Comparison of ENCODE assay signal across 1 cellular context in genomic region chr6:42805297-42805861, GRCh38.
TF ChIP-seq lines count a peak whose summit lies in the region.

No MANE protein-coding gene starts in this region.

TF ChIP-seq in HepG2, 621 proteins besides CTCF, POLR2A, EP300 and RAD21 (continues in another document):
- TF ChIP-seq FOXC1 (CRISPR knock-in tag; IDR thresholded peaks at IDR 0.05; ENCODE audit: borderline replicate concordance) (no peak), ZNF234 (CRISPR knock-in tag; conservative IDR thresholded peaks at IDR 0.05) (no peak), MTF1 (CRISPR knock-in tag; IDR thresholded peaks at IDR 0.05) (no peak), ZNF335 (CRISPR knock-in tag; IDR thresholded peaks at IDR 0.05) (no peak), RFX5 (IDR thresholded peaks at IDR 0.05; ENCODE audit: low read depth, low read length) (no peak), TSC22D2 (CRISPR knock-in tag; IDR thresholded peaks at IDR 0.05; ENCODE audit: borderline replicate concordance) (no peak), THAP8 (CRISPR knock-in tag; IDR thresholded peaks at IDR 0.05; ENCODE audit: borderline replicate concordance) (no peak), NPAS2 (CRISPR knock-in tag; IDR thresholded peaks at IDR 0.05; ENCODE audit: borderline replicate concordance) (no peak), ZNF121 (CRISPR knock-in tag; IDR thresholded peaks at IDR 0.05) (0 out of 2 replicates have a peak, but pooled peaks have one; percentile 31), CREB1 (IDR thresholded peaks at IDR 0.05) (no peak), CREB1 (CRISPR knock-in tag; IDR thresholded peaks at IDR 0.05) (no peak; the same call in 1 of the 2 replicates), MAX (IDR thresholded peaks at IDR 0.05) (no peak), CREM (IDR thresholded peaks at IDR 0.05) (no peak), CREM (CRISPR knock-in tag; IDR thresholded peaks at IDR 0.05) (no peak), ETV5 (CRISPR knock-in tag; IDR thresholded peaks at IDR 0.05; ENCODE audit: borderline replicate concordance) (peak; percentile 33; the same call in 1 of the 2 replicates), ZFP1 (CRISPR knock-in tag; IDR thresholded peaks at IDR 0.05) (no peak), ETV6 (CRISPR knock-in tag; conservative IDR thresholded peaks at IDR 0.05) (no peak), ZNF605 (CRISPR knock-in tag; IDR thresholded peaks at IDR 0.05) (no peak), ARID4A (CRISPR knock-in tag; IDR thresholded peaks at IDR 0.05; ENCODE audit: borderline replicate concordance) (no peak), ZNF567 (CRISPR knock-in tag; IDR thresholded peaks at IDR 0.05; ENCODE audit: borderline replicate concordance) (no peak), ZNF33A (CRISPR knock-in tag; IDR thresholded peaks at IDR 0.05; ENCODE audit: borderline replicate concordance) (no peak), KDM1A (CRISPR knock-in tag; IDR thresholded peaks at IDR 0.05) (no peak), ZNF530 (CRISPR knock-in tag; IDR thresholded peaks at IDR 0.05; ENCODE audit: low read depth) (no peak), ZBTB38 (CRISPR knock-in tag; IDR thresholded peaks at IDR 0.05) (no peak), ZNF451 (CRISPR knock-in tag; IDR thresholded peaks at IDR 0.05) (no peak), SIX1 (CRISPR knock-in tag; IDR thresholded peaks at IDR 0.05; ENCODE audit: borderline replicate concordance) (no peak), ZNF124 (CRISPR knock-in tag; IDR thresholded peaks at IDR 0.05) (no peak), ZFYVE20 (CRISPR knock-in tag; IDR thresholded peaks at IDR 0.05; ENCODE audit: borderline replicate concordance, low read depth) (no peak), THYN1 (CRISPR knock-in tag; IDR thresholded peaks at IDR 0.05; ENCODE audit: borderline replicate concordance, low read depth) (no peak), BRD4 (CRISPR knock-in tag; IDR thresholded peaks at IDR 0.05) (no peak), PAF1 (CRISPR knock-in tag; IDR thresholded peaks at IDR 0.05) (no peak), BRCA1 (CRISPR knock-in tag; IDR thresholded peaks at IDR 0.05) (no peak), SMARCC2 (IDR thresholded peaks at IDR 0.05) (no peak), TERF1 (CRISPR knock-in tag; IDR thresholded peaks at IDR 0.05) (no peak), DNMT1 (CRISPR knock-in tag; IDR thresholded peaks at IDR 0.05) (no peak), ZNF44 (CRISPR knock-in tag; IDR thresholded peaks at IDR 0.05) (no peak), HMG20B (CRISPR knock-in tag; conservative IDR thresholded peaks at IDR 0.05) (no peak), HNF4A (CRISPR knock-in tag; IDR thresholded peaks at IDR 0.05) (peak; percentile 67), ZNF546 (CRISPR knock-in tag; conservative IDR thresholded peaks at IDR 0.05) (no peak), ZZZ3 (CRISPR knock-in tag; IDR thresholded peaks at IDR 0.05; ENCODE audit: borderline replicate concordance) (no peak), ERF (CRISPR knock-in tag; IDR thresholded peaks at IDR 0.05) (peak; percentile 14; the same call in 1 of the 2 replicates), ZNF343 (CRISPR knock-in tag; IDR thresholded peaks at IDR 0.05) (no peak), RXRA (CRISPR knock-in tag; IDR thresholded peaks at IDR 0.05) (0 out of 2 replicates have a peak, but pooled peaks have one; percentile 23), SETDB1 (CRISPR knock-in tag; IDR thresholded peaks at IDR 0.05; ENCODE audit: borderline replicate concordance) (no peak), TMF1 (CRISPR knock-in tag; IDR thresholded peaks at IDR 0.05; ENCODE audit: low read depth) (no peak)
- TF ChIP-seq, protein P1, sequence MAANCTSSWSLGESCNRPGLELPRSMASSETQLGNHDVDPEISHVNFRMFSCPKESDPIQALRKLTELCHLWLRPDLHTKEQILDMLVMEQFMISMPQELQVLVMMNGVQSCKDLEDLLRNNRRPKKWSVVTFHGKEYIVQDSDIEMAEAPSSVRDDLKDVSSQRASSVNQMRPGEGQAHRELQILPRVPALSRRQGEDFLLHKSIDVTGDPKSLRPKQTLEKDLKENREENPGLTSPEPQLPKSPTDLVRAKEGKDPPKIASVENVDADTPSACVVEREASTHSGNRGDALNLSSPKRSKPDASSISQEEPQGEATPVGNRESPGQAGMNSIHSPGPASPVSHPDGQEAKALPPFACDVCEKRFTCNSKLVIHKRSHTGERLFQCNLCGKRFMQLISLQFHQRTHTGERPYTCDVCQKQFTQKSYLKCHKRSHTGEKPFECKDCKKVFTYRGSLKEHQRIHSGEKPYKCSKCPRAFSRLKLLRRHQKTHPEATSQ (CRISPR knock-in tag; IDR thresholded peaks at IDR 0.05; ENCODE audit: borderline replicate concordance) = no peak
- TF ChIP-seq, protein P2, sequence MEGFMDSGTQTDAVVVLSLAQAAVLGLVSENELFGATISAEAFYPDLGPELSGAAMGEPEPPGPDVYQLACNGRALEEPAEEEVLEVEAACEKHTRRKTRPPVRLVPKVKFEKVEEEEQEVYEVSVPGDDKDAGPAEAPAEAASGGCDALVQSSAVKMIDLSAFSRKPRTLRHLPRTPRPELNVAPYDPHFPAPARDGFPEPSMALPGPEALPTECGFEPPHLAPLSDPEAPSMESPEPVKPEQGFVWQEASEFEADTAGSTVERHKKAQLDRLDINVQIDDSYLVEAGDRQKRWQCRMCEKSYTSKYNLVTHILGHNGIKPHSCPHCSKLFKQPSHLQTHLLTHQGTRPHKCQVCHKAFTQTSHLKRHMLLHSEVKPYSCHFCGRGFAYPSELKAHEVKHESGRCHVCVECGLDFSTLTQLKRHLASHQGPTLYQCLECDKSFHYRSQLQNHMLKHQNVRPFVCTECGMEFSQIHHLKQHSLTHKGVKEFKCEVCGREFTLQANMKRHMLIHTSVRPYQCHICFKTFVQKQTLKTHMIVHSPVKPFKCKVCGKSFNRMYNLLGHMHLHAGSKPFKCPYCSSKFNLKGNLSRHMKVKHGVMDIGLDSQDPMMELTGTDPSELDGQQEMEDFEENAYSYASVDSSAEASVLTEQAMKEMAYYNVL (CRISPR knock-in tag; IDR thresholded peaks at IDR 0.05; ENCODE audit: borderline replicate concordance) = no peak
- TF ChIP-seq, protein P3, sequence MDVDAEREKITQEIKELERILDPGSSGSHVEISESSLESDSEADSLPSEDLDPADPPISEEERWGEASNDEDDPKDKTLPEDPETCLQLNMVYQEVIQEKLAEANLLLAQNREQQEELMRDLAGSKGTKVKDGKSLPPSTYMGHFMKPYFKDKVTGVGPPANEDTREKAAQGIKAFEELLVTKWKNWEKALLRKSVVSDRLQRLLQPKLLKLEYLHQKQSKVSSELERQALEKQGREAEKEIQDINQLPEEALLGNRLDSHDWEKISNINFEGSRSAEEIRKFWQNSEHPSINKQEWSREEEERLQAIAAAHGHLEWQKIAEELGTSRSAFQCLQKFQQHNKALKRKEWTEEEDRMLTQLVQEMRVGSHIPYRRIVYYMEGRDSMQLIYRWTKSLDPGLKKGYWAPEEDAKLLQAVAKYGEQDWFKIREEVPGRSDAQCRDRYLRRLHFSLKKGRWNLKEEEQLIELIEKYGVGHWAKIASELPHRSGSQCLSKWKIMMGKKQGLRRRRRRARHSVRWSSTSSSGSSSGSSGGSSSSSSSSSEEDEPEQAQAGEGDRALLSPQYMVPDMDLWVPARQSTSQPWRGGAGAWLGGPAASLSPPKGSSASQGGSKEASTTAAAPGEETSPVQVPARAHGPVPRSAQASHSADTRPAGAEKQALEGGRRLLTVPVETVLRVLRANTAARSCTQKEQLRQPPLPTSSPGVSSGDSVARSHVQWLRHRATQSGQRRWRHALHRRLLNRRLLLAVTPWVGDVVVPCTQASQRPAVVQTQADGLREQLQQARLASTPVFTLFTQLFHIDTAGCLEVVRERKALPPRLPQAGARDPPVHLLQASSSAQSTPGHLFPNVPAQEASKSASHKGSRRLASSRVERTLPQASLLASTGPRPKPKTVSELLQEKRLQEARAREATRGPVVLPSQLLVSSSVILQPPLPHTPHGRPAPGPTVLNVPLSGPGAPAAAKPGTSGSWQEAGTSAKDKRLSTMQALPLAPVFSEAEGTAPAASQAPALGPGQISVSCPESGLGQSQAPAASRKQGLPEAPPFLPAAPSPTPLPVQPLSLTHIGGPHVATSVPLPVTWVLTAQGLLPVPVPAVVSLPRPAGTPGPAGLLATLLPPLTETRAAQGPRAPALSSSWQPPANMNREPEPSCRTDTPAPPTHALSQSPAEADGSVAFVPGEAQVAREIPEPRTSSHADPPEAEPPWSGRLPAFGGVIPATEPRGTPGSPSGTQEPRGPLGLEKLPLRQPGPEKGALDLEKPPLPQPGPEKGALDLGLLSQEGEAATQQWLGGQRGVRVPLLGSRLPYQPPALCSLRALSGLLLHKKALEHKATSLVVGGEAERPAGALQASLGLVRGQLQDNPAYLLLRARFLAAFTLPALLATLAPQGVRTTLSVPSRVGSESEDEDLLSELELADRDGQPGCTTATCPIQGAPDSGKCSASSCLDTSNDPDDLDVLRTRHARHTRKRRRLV (CRISPR knock-in tag; IDR thresholded peaks at IDR 0.05) = no peak
- TF ChIP-seq, protein P4, sequence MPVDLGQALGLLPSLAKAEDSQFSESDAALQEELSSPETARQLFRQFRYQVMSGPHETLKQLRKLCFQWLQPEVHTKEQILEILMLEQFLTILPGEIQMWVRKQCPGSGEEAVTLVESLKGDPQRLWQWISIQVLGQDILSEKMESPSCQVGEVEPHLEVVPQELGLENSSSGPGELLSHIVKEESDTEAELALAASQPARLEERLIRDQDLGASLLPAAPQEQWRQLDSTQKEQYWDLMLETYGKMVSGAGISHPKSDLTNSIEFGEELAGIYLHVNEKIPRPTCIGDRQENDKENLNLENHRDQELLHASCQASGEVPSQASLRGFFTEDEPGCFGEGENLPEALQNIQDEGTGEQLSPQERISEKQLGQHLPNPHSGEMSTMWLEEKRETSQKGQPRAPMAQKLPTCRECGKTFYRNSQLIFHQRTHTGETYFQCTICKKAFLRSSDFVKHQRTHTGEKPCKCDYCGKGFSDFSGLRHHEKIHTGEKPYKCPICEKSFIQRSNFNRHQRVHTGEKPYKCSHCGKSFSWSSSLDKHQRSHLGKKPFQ (CRISPR knock-in tag; IDR thresholded peaks at IDR 0.05; ENCODE audit: insufficient replicate concordance) = no peak
- TF ChIP-seq, protein P5, sequence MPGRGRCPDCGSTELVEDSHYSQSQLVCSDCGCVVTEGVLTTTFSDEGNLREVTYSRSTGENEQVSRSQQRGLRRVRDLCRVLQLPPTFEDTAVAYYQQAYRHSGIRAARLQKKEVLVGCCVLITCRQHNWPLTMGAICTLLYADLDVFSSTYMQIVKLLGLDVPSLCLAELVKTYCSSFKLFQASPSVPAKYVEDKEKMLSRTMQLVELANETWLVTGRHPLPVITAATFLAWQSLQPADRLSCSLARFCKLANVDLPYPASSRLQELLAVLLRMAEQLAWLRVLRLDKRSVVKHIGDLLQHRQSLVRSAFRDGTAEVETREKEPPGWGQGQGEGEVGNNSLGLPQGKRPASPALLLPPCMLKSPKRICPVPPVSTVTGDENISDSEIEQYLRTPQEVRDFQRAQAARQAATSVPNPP (CRISPR knock-in tag; IDR thresholded peaks at IDR 0.05) = no peak
- TF ChIP-seq, protein P6, sequence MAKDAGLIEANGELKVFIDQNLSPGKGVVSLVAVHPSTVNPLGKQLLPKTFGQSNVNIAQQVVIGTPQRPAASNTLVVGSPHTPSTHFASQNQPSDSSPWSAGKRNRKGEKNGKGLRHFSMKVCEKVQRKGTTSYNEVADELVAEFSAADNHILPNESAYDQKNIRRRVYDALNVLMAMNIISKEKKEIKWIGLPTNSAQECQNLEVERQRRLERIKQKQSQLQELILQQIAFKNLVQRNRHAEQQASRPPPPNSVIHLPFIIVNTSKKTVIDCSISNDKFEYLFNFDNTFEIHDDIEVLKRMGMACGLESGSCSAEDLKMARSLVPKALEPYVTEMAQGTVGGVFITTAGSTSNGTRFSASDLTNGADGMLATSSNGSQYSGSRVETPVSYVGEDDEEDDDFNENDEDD (CRISPR knock-in tag; IDR thresholded peaks at IDR 0.05; ENCODE audit: borderline replicate concordance) = no peak
